14 cellular contexts compared by ENCODE assay signal in the genomic region with DNA sequence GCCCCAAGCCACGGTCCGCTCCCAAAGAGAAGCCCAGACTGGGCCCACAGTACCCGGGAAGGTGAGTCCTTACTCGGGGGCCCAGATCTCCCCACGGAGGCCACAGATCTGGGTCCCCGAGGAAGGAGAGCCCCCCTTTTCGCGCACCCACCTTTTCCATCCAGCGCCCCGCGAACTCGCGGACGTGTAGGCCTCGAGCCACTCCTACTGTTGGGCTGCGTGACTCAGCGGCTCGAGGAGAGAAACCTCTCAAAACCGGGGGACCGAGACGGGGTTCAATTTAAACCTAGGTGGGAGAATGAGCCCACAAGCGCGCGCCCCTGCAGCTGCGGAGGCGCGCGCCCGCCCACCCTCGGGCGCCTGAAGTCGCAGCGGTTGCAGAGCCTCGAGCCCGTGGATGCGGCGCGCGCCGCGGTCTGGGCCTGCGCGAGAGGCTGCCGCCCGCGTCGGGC. TPM values are rescaled to one million over a fixed set of nuclear protein-coding genes. Genes with fewer than 3 reads are reported as not detected.
DNase-seq lines count a peak whose midpoint lies in the region; ATAC-seq, FAIRE-seq and TF ChIP-seq lines count a peak whose summit lies in the region.
"Had no signal": no experiment of that assay in that cellular context is flagged by ENCODE, and none has a peak within 500 bp of the region (broad histone marks: within the 10 kb centered on the region; RNA-seq: fewer than 3 reads in every experiment).

No MANE protein-coding gene starts in this region.

- H3K9me3 ChIP-seq in H1 (ENCODE audit: insufficient read depth in 2 of 2, low read depth in 1 of 2, low read length in 1 of 2) = no peaks in the 10 kb centered on the region
- peaks cover 0 to 7% of the 10 kb centered on the region in 2 donors for H3K9me3 ChIP-seq in neuronal stem cell (replicated peaks in 1 of 2; ENCODE audit: control insufficient read depth in 2 of 2, insufficient read depth in 1 of 2, low read depth in 1 of 2, low read length in 2 of 2)
- H3K9me3 ChIP-seq: MG63 had no signal

- H3K27me3 ChIP-seq in H1 (replicated peaks in 1 of 4; ENCODE audit: control insufficient read depth in 3 of 4, extremely low read depth in 1 of 4, insufficient read depth in 3 of 4, low read length in 3 of 4) (peaks cover 42 to 72% (median 64%) of the 10 kb centered on the region in 4 experiments), neuronal stem cell (ENCODE audit: control insufficient read depth in 3 of 3, insufficient read depth in 3 of 3, low read depth in 1 of 3, low read length in 3 of 3) (peaks cover 16 to 83% (median 31%) of the 10 kb centered on the region in 3 experiments)

- no peak overlapping the region for H3K56ac ChIP-seq in H1 (replicated peaks; ENCODE audit: insufficient read length, low read depth, low read length)

- CTCF ChIA-PET in H1 (lab: Charles Lee; ENCODE audit: partially characterized antibody) = interaction anchor here (1.2 to 2.8 kb wide), 10 partner anchors 10 to 191 kb away, joined by 4 to 14 read pairs (median 7); no protein-coding TSS in a partner anchor

- H2AK5ac ChIP-seq in H1 (ENCODE audit: low read depth, low read length) (no peak overlapping the region), neuronal stem cell (ENCODE audit: low read depth, low read length) (peak overlapping the region; percentile 93)

- H3K79me1 ChIP-seq in H1 (ENCODE audit: low read depth, low read length) (no peaks in the 10 kb centered on the region), neuronal stem cell (ENCODE audit: low read depth, low read length) (no peaks in the 10 kb centered on the region)

- peak; percentile 13 for ATAC-seq in HG03432 (IDR thresholded peaks at IDR 0.05; ENCODE audit: unreplicated experiment)

- H4K91ac ChIP-seq in H1 (replicated peaks; ENCODE audit: insufficient read length, low read length) = peak overlapping the region; percentile 72
- H4K91ac ChIP-seq in neuronal stem cell (ENCODE audit: low read depth, low read length, poor library complexity) = peak overlapping the region; percentile 82

- H3K23me2 ChIP-seq in H1 (ENCODE audit: low read depth, low read length) = peaks cover 14% of the 10 kb centered on the region

- TF ChIP-seq POLR2A in H1 (IDR thresholded peaks at IDR 0.05; ENCODE audit: control extremely low read depth in 1 of 2, low read depth in 2 of 2, low read length in 2 of 2) = no peak
- TF ChIP-seq POLR2A in H54 (IDR thresholded peaks at IDR 0.05; ENCODE audit: low read depth, low read length) = no peak

- H2BK15ac ChIP-seq in H1 (ENCODE audit: low read length) = no peak overlapping the region
- H2BK15ac ChIP-seq in neuronal stem cell (ENCODE audit: low read length) = peak overlapping the region; percentile 88

- POLR2A ChIA-PET in H1 (lab: Charles Lee; ENCODE audit: partially characterized antibody) = interaction anchor here (0.8 to 1.6 kb wide), 4 partner anchors 9 to 266 kb away, joined by 3 to 5 read pairs (median 4); a partner anchor contains a TSS

- H3K27ac ChIP-seq in 22Rv1 (no peak overlapping the region), H1 (ENCODE audit: low read depth, low read length) (no peak overlapping the region), neuronal stem cell (replicated peaks; ENCODE audit: low read length) (peak overlapping the region; percentile 88)

- H3K9ac ChIP-seq in H1 (replicated peaks in 1 of 4; ENCODE audit: extremely low read depth in 1 of 4, low read depth in 3 of 4, low read length in 3 of 4) (peak overlapping the region in 1 of 4 experiments; percentile 32; a peak in 2 of 7 replicates), neuronal stem cell (ENCODE audit: low read depth, low read length, poor library complexity) (peak overlapping the region; percentile 78)

- H3K18ac ChIP-seq in H1 (ENCODE audit: extremely low read depth, low read length) (peak overlapping the region; percentile 66; the same call in 1 of the 2 replicates), neuronal stem cell (ENCODE audit: low read length) (peak overlapping the region; percentile 97)

- H2BK20ac ChIP-seq in H1 (ENCODE audit: low read length) = no peak overlapping the region

- H2BK5ac ChIP-seq in H1 (ENCODE audit: low read depth, low read length) (no peak overlapping the region), neuronal stem cell (ENCODE audit: low read length) (peak overlapping the region; percentile 94)

- H2AFZ ChIP-seq in H1 (ENCODE audit: low read length) (peak overlapping the region; percentile 37; the same call in 1 of the 2 replicates), neuronal stem cell (ENCODE audit: low read length) (peak overlapping the region; percentile 93)

- H4K8ac ChIP-seq in H1 (ENCODE audit: extremely low read depth, insufficient read depth, low read length) (peak overlapping the region; percentile 72), neuronal stem cell (ENCODE audit: low read depth, low read length) (peak overlapping the region; percentile 45)

- no peak for TF ChIP-seq EP300 in H1 (IDR thresholded peaks at IDR 0.05; ENCODE audit: borderline replicate concordance in 1 of 2, low read depth in 2 of 2, low read length in 2 of 2)

- H4K20me1 ChIP-seq in H1 (replicated peaks in 1 of 2; ENCODE audit: control insufficient read depth in 1 of 2, insufficient read depth in 2 of 2, low read length in 2 of 2) = peaks cover 0 to 9% of the 10 kb centered on the region in 2 experiments

- no peak overlapping the region for H4K5ac ChIP-seq in H1 (ENCODE audit: insufficient read length, low read depth, low read length)

- no peak for TF ChIP-seq RAD21 in H1 (IDR thresholded peaks at IDR 0.05 in 1 of 2, conservative IDR thresholded peaks at IDR 0.05 in 1 of 2; ENCODE audit: low read depth in 2 of 2, low read length in 2 of 2)

- H3K4me2 ChIP-seq in H1 (ENCODE audit: insufficient read depth in 1 of 2, low read depth in 2 of 2, low read length in 2 of 2) (peak overlapping the region; percentile 74 to 93), neuronal stem cell (ENCODE audit: insufficient read depth, low read length, poor library complexity, severe bottlenecking) (peak overlapping the region; percentile 74)

- H3K4me1 ChIP-seq in H1 (replicated peaks in 1 of 4; ENCODE audit: control insufficient read depth in 3 of 4, insufficient read depth in 4 of 4, low read length in 3 of 4) = peaks cover 8 to 20% (median 12%) of the 10 kb centered on the region in 4 experiments
- H3K4me1 ChIP-seq in neuronal stem cell (ENCODE audit: control insufficient read depth in 2 of 2, insufficient read depth in 1 of 2, low read depth in 1 of 2, low read length in 2 of 2) = peaks cover 4 to 8% of the 10 kb centered on the region in 2 donors

- FAIRE-seq in H1 (lab: Jason Lieb, UNC) (no peak), H54 (lab: Jason Lieb, UNC) (no peak)
- FAIRE-seq: endometrium, kidney had no signal

- H3K79me2 ChIP-seq in H1 (ENCODE audit: control insufficient read depth in 1 of 2, insufficient read depth in 2 of 2, low read length in 2 of 2) = no peaks in the 10 kb centered on the region

- H2BK120ac ChIP-seq in H1 (replicated peaks; ENCODE audit: low read depth, low read length) = no peak overlapping the region
- peak overlapping the region; percentile 99 for H2BK120ac ChIP-seq in neuronal stem cell (ENCODE audit: low read depth, low read length)

- H3K4me3 ChIP-seq in H1 (ENCODE audit: extremely low read depth in 1 of 4, insufficient read depth in 2 of 4, low read depth in 3 of 4, low read length in 4 of 4) (peak overlapping the region; percentile 35 to 71 (median 45)), neuronal stem cell (ENCODE audit: low read length in 2 of 2) (peak overlapping the region; percentile 42 to 75)

- peak; percentile 48 for TF ChIP-seq CTCF in 22Rv1 (IDR thresholded peaks at IDR 0.05)
- no peak for TF ChIP-seq CTCF in H1 (IDR thresholded peaks at IDR 0.05; ENCODE audit: control extremely low read depth in 1 of 3, insufficient read depth in 1 of 3, low read depth in 1 of 3, low read length in 3 of 3)

- H3K4ac ChIP-seq in H1 (replicated peaks; ENCODE audit: insufficient read length, low read depth, low read length) (no peak overlapping the region), neuronal stem cell (ENCODE audit: low read length) (peak overlapping the region; percentile 44)

- H3K23ac ChIP-seq in H1 (ENCODE audit: insufficient read length) = no peak overlapping the region
- peak overlapping the region; percentile 59 for H3K23ac ChIP-seq in neuronal stem cell (ENCODE audit: low read depth, low read length, poor library complexity)

- 1% methylated on average over 34 of the region's 47 CpGs; no CpG with 5 or more reads in 1 of the 2 experiments for WGBS in H1 (ENCODE audit: extremely low coverage in 1 of 2, insufficient coverage in 1 of 2, insufficient read length in 1 of 2, insufficient replicate concordance in 2 of 2, low coverage in 1 of 2, low lambda C conversion rate in 2 of 2, missing lambda C conversion rate in 1 of 2), 2 experiments
- no CpG with 5 or more reads among the region's 47 CpGs for WGBS in neuronal stem cell (ENCODE audit: extremely low coverage in 2 of 2, insufficient read length in 2 of 2, insufficient replicate concordance in 1 of 2), 2 donors

- DNase-seq in H1 (ENCODE audit: low read depth in 1 of 2, low spot score in 2 of 2) = no peak
- DNase-seq in neuronal stem cell (ENCODE audit: low spot score) = no peak
- DNase-seq in NCI-H82 (lab: John Stamatoyannopoulos, UW) = no peak
- DNase-seq in H54 (ENCODE audit: insufficient read length, low spot score) = no peak
- DNase-seq in NCI-H1930 (lab: John Stamatoyannopoulos, UW) = no peak
- no peak for DNase-seq in NCI-H1417 treated with DMSO at 0.1 percent for 48 hours (lab: John Stamatoyannopoulos, UW)
- DNase-seq: activated gamma-delta T cell; kidney; NK-92 treated with Interleukin-12 subunit alpha and Interleukin-12 subunit beta, amount 100 ng/mL, for 24 hours; T-helper 9 cell had no signal

- H3K14ac ChIP-seq in H1 (ENCODE audit: insufficient read length) (no peak overlapping the region), neuronal stem cell (ENCODE audit: low read length) (peak overlapping the region; percentile 44)

- H3K36me3 ChIP-seq in H1 (ENCODE audit: control insufficient read depth in 2 of 4, insufficient read depth in 4 of 4, low read length in 3 of 4) (no peaks in the 10 kb centered on the region), neuronal stem cell (replicated peaks in 1 of 2; ENCODE audit: control insufficient read depth in 2 of 2, insufficient read depth in 2 of 2, low read length in 2 of 2) (no peaks in the 10 kb centered on the region)
- H3K36me3 ChIP-seq: MG63 had no signal

- H2BK12ac ChIP-seq in H1 (ENCODE audit: low read depth, low read length) = no peak overlapping the region
- H2BK12ac ChIP-seq in neuronal stem cell (ENCODE audit: low read length) = peak overlapping the region; percentile 95

RNA-seq across cellular contexts. Expression of a gene that starts 6.3 kb away (rescaled TPM):
- total RNA-seq in H1 (2021; fragmentation: NEBNext Ultra II Directional; extraction: Animal tissue kit (Norgen Biotek cat#: 25700)) = not detected in 2 replicates
- 0.03 and 0.08 TPM in 2 replicates for polyA plus RNA-seq in H1 (2011; rRNA removed)
- polyA plus RNA-seq in H1 (2011; cell fraction: cytosol; rRNA removed) = 0.04 TPM
- polyA plus RNA-seq in H1 (2011; cell fraction: nucleus; rRNA removed) = 0.06 TPM
- polyA plus RNA-seq in H1 (2012, experiment 1 of 2) = 0.07 to 0.08 TPM in 2 of 4 replicates, not detected in the others
- polyA plus RNA-seq in H1 (2012, experiment 2 of 2) = 0.07 TPM
- 0.14 TPM for polyA plus RNA-seq in H1 (2013, experiment 1 of 2)
- 0.18 TPM for polyA plus RNA-seq in H1 (2013, experiment 2 of 2)
- polyA minus RNA-seq in H1 (2011; rRNA and poly(A)+ RNA removed) = not detected in 2 replicates
- not detected for polyA minus RNA-seq in H1 (2011; cell fraction: cytosol; rRNA and poly(A)+ RNA removed)
- polyA minus RNA-seq in H1 (2011; cell fraction: nucleus; rRNA and poly(A)+ RNA removed) = not detected
- 1.1 TPM for polyA plus RNA-seq in neuronal stem cell (2013, experiment 1 of 2)
- polyA plus RNA-seq in neuronal stem cell (2013, experiment 2 of 2) = 1.1 TPM
- total RNA-seq: kidney had no signal

RNA-seq across cellular contexts. Expression of a gene that starts 29.4 kb away (rescaled TPM):
- total RNA-seq in H1 (2021; fragmentation: NEBNext Ultra II Directional; extraction: Animal tissue kit (Norgen Biotek cat#: 25700)) = 0.75 and 1.2 TPM in 2 replicates
- 0.05 and 0.18 TPM in 2 replicates for polyA plus RNA-seq in H1 (2011; rRNA removed)
- 0.52 TPM for polyA plus RNA-seq in H1 (2011; cell fraction: cytosol; rRNA removed)
- polyA plus RNA-seq in H1 (2011; cell fraction: nucleus; rRNA removed) = 0.10 TPM
- 0.25 to 1.3 TPM (median 0.53 TPM) in 4 replicates for polyA plus RNA-seq in H1 (2012, experiment 1 of 2)
- 0.05 TPM for polyA plus RNA-seq in H1 (2012, experiment 2 of 2)
- 2.2 TPM for polyA plus RNA-seq in H1 (2013, experiment 1 of 2)
- 2.3 TPM for polyA plus RNA-seq in H1 (2013, experiment 2 of 2)
- polyA minus RNA-seq in H1 (2011; rRNA and poly(A)+ RNA removed) = not detected in 2 replicates
- polyA minus RNA-seq in H1 (2011; cell fraction: cytosol; rRNA and poly(A)+ RNA removed) = not detected
- polyA minus RNA-seq in H1 (2011; cell fraction: nucleus; rRNA and poly(A)+ RNA removed) = 0.40 TPM
- 3.5 TPM for polyA plus RNA-seq in neuronal stem cell (2013, experiment 1 of 2)
- 4.2 TPM for polyA plus RNA-seq in neuronal stem cell (2013, experiment 2 of 2)
- total RNA-seq: kidney had no signal
